In genomic region chr4:76709454-76709853, GRCh38 we compare ENCODE assay signal across 17 cellular contexts.
DNase-seq lines count a peak whose midpoint lies in the region; ATAC-seq and TF ChIP-seq lines count a peak whose summit lies in the region.
"Had no signal": no experiment of that assay in that cellular context is flagged by ENCODE, and none has a peak within 500 bp of the region (broad histone marks: within the 10 kb centered on the region; RNA-seq: fewer than 3 reads in every experiment).

No MANE protein-coding gene starts in this region.

- H3K27ac Mint-ChIP-seq in HFFc6, result peak overlapping the region; percentile 69
- H3K27ac Mint-ChIP-seq: activated B cell treated with CpG ODN at 0.5 μM for 24 hours; activated CD8-positive, alpha-beta memory T cell treated with anti-CD3 and anti-CD28 coated beads, Interleukin-2, amount 10 ng/mL, durations not matched to agents 7 days and 5 days; activated naive CD4-positive, alpha-beta T cell treated with anti-CD3 and anti-CD28 coated beads for 36 hours had no signal

- intact Hi-C loops in colonic mucosa (cut with DNase I) (no loop called here), lower lobe of right lung (cut with DNase I) (no loop called here), stomach (cut with DNase I; ENCODE audit: low total_unique reads) (no loop called here)

- peaks cover 9% of the 10 kb centered on the region for H3K4me1 ChIP-seq in colonic mucosa
- peaks cover 26% of the 10 kb centered on the region for H3K4me1 ChIP-seq in lower lobe of right lung
- peaks cover 29 to 66% (median 55%) of the 10 kb centered on the region in 4 donors for H3K4me1 ChIP-seq in stomach

- no peaks in the 10 kb centered on the region for H3K9me3 ChIP-seq in colonic mucosa
- no peaks in the 10 kb centered on the region for H3K9me3 ChIP-seq in lower lobe of right lung
- no peaks in the 10 kb centered on the region for H3K9me3 ChIP-seq in stomach
- H3K9me3 ChIP-seq: BE2C had no signal

- peak overlapping the region; percentile 14; the same call in 1 of the 2 replicates for H3K4me3 Mint-ChIP-seq in HFFc6
- H3K4me3 Mint-ChIP-seq: activated B cell treated with CpG ODN at 0.5 μM for 24 hours; activated CD8-positive, alpha-beta memory T cell treated with anti-CD3 and anti-CD28 coated beads, Interleukin-2, amount 10 ng/mL, durations not matched to agents 7 days and 5 days; activated naive CD4-positive, alpha-beta T cell treated with anti-CD3 and anti-CD28 coated beads for 36 hours had no signal

- no peak overlapping the region for H3K4me3 ChIP-seq in colonic mucosa
- no peak overlapping the region for H3K4me3 ChIP-seq in lower lobe of right lung
- H3K4me3 ChIP-seq in stomach, result no peak overlapping the region
- H3K4me3 ChIP-seq: SK-N-MC had no signal

- WGBS in stomach, 5 donors, result 54 to 66% (median 63%) methylated on average over 3 of the region's 3 CpGs

- DNase-seq in HFFc6 (no peak), colonic mucosa (no peak), lower lobe of right lung (no peak), stomach (no peak), GOT3 (lab: John Stamatoyannopoulos, UW) (no peak), HPDE6-E6E7 (ENCODE audit: extremely low spot score) (no peak), OCI-M2 (lab: John Stamatoyannopoulos, UW; ENCODE audit: unreplicated experiment) (no peak)
- DNase-seq: activated B cell treated with CpG ODN at 0.5 μM for 24 hours; activated CD8-positive, alpha-beta memory T cell treated with anti-CD3 and anti-CD28 coated beads, Interleukin-2, amount 10 ng/mL, durations not matched to agents 7 days and 5 days; activated naive CD4-positive, alpha-beta T cell treated with anti-CD3 and anti-CD28 coated beads for 36 hours; BE2C; DMS79; NCI-H1092; stimulated activated CD4-positive, alpha-beta T cell treated with anti-CD3 and anti-CD28 coated beads, Interleukin-15, amount 100 ng/mL, for 24 hours had no signal

- H3K9ac ChIP-seq in colonic mucosa (ENCODE audit: low read depth in 2 of 2, low read length in 2 of 2), result no peak overlapping the region

- peak; percentile 64 to 65 for ATAC-seq in lower lobe of right lung
- ATAC-seq in HG02852 (IDR thresholded peaks at IDR 0.05; ENCODE audit: unreplicated experiment), result no peak
- ATAC-seq: activated CD8-positive, alpha-beta memory T cell treated with anti-CD3 and anti-CD28 coated beads, Interleukin-2, amount 10 ng/mL, durations not matched to agents 7 days and 5 days; left lobe of liver had no signal

- peaks cover 68% of the 10 kb centered on the region for H3K36me3 Mint-ChIP-seq in HFFc6 (ENCODE audit: low read depth)
- H3K36me3 Mint-ChIP-seq: activated CD8-positive, alpha-beta memory T cell treated with anti-CD3 and anti-CD28 coated beads, Interleukin-2, amount 10 ng/mL, durations not matched to agents 7 days and 5 days had no signal

- peak overlapping the region; percentile 47 for H3K27ac ChIP-seq in colonic mucosa
- H3K27ac ChIP-seq in lower lobe of right lung, result peak overlapping the region; percentile 44
- peak overlapping the region; percentile 28 to 92 (median 85) for H3K27ac ChIP-seq in stomach
- H3K27ac ChIP-seq: SK-N-MC had no signal

- no peak for TF ChIP-seq POLR2A in stomach (IDR thresholded peaks at IDR 0.05)

- TF ChIP-seq EP300 in stomach (IDR thresholded peaks at IDR 0.05), result no peak

- no peaks in the 10 kb centered on the region for H3K9me3 Mint-ChIP-seq in HFFc6
- H3K9me3 Mint-ChIP-seq: activated B cell treated with CpG ODN at 0.5 μM for 24 hours; activated naive CD4-positive, alpha-beta T cell treated with anti-CD3 and anti-CD28 coated beads for 36 hours had no signal

- TF ChIP-seq CTCF in HFFc6 (IDR thresholded peaks at IDR 0.05) (no peak), colonic mucosa (IDR thresholded peaks at IDR 0.05) (no peak), lower lobe of right lung (IDR thresholded peaks at IDR 0.05) (no peak), stomach (IDR thresholded peaks at IDR 0.05) (no peak)

- no peaks in the 10 kb centered on the region; the same call in 1 of the 2 replicates for H3K27me3 Mint-ChIP-seq in HFFc6 (ENCODE audit: insufficient read depth)

- H3K36me3 ChIP-seq in colonic mucosa (no peaks in the 10 kb centered on the region), lower lobe of right lung (peaks cover 16% of the 10 kb centered on the region), stomach (peaks cover 0 to 33% (median 27%) of the 10 kb centered on the region in 4 donors)

- H3K4me1 Mint-ChIP-seq in HFFc6 (ENCODE audit: low read depth), result peaks cover 76% of the 10 kb centered on the region
- H3K4me1 Mint-ChIP-seq: activated B cell treated with CpG ODN at 0.5 μM for 24 hours; activated CD8-positive, alpha-beta memory T cell treated with anti-CD3 and anti-CD28 coated beads, Interleukin-2, amount 10 ng/mL, durations not matched to agents 7 days and 5 days had no signal

- H3K27me3 ChIP-seq in colonic mucosa (no peaks in the 10 kb centered on the region), lower lobe of right lung (ENCODE audit: low read depth) (no peaks in the 10 kb centered on the region), stomach (no peaks in the 10 kb centered on the region)
- H3K27me3 ChIP-seq: BE2C had no signal
